Comparison of ENCODE assay signal across 11 cellular contexts in the genomic region with DNA sequence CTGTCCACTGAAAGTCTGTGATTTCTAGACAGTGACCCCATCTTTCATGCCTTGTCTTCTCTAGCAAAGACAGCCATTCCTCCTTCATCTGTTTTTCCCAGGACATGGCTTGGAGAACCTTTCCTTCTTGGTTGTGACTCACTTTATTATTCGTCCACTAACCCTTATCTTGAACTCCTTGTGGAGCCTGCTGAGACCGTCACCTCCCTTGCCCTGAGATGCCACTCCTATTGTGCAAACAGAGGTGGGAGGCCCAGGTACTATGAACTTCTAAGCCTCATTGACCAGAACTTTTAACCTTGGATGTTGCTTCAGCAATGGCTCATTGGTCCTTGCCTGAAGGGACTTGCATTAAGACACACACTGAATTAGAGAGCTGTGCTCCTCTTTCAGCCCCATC.
"Had no signal": no experiment of that assay in that cellular context is flagged by ENCODE, and none has a peak within 500 bp of the region (broad histone marks: within the 10 kb centered on the region; RNA-seq: fewer than 3 reads in every experiment).

No MANE protein-coding gene starts in this region.

- H3K9me3 ChIP-seq: gastroesophageal sphincter, pancreas, thyroid gland had no signal

- H3K27me3 ChIP-seq: pancreas, thyroid gland had no signal

- H3K4me3 ChIP-seq: coronary artery, gastroesophageal sphincter, pancreas, thyroid gland had no signal

- FAIRE-seq: pancreas had no signal

- H3K27ac ChIP-seq: coronary artery, gastroesophageal sphincter, pancreas, thyroid gland, VCaP had no signal

- ATAC-seq: activated CD4-positive, alpha-beta T cell treated with anti-CD3 and anti-CD28 coated beads for 36 hours; activated T-helper 17 cell treated with anti-CD3 and anti-CD28 coated beads, Interleukin-2, amount 50 U/mL, for 72 hours; gastroesophageal sphincter; pancreas; T-cell had no signal

- H3K36me3 ChIP-seq: gastroesophageal sphincter, pancreas, thyroid gland had no signal

- DNase-seq: activated CD4-positive, alpha-beta T cell treated with anti-CD3 and anti-CD28 coated beads for 36 hours; activated naive CD4-positive, alpha-beta T cell treated with anti-CD3 and anti-CD28 coated beads for 36 hours; effector CD8-positive, alpha-beta T cell; hippocampal formation; pancreas; T-cell; thyroid gland had no signal
